1 cellular context compared by ENCODE assay signal in the genomic region with DNA sequence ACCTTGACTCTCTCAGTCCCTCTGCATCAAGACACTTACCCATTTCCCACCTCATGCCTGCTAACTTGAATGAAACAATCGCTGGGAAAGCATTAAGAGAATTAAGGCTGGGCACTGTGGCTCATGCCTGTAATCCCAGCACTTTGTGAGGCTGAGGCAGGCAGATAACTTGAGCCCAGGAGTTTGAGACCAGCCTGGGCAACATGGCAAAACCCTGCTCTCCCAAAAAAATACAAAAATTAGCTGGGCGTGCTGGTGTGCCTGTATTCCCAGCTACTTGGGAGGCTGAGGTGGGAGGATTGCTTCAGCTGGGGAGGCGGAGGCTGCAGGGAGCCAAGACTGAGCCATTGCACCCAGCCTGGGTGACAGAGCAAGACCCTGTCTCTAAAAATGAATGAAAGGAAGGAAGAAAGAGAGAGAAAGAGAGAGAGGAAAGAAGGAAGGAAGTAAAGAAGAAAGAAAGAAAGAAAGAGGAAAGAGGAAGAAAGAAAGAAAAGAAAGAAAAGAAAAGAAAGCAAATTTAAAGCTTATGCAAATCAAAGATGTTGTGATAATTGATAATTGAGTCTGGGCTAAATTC.
TF ChIP-seq lines count a peak whose summit lies in the region.

No MANE protein-coding gene starts in this region.

TF ChIP-seq in HepG2, 621 proteins besides CTCF, POLR2A, EP300 and RAD21:
- TF ChIP-seq RAD51 (IDR thresholded peaks at IDR 0.05; ENCODE audit: borderline replicate concordance), result no peak
- 0 out of 2 replicates have a peak, but pooled peaks have one; percentile 34 for TF ChIP-seq HOXA9 (CRISPR knock-in tag; IDR thresholded peaks at IDR 0.05; ENCODE audit: borderline replicate concordance)
- 0 out of 2 replicates have a peak, but pooled peaks have one; percentile 18 for TF ChIP-seq ZIK1 (CRISPR knock-in tag; IDR thresholded peaks at IDR 0.05; ENCODE audit: borderline replicate concordance, low read depth)
- 0 out of 2 replicates have a peak, but pooled peaks have one; percentile 75 for TF ChIP-seq REL (CRISPR knock-in tag; conservative IDR thresholded peaks at IDR 0.05)
- TF ChIP-seq, protein P1, sequence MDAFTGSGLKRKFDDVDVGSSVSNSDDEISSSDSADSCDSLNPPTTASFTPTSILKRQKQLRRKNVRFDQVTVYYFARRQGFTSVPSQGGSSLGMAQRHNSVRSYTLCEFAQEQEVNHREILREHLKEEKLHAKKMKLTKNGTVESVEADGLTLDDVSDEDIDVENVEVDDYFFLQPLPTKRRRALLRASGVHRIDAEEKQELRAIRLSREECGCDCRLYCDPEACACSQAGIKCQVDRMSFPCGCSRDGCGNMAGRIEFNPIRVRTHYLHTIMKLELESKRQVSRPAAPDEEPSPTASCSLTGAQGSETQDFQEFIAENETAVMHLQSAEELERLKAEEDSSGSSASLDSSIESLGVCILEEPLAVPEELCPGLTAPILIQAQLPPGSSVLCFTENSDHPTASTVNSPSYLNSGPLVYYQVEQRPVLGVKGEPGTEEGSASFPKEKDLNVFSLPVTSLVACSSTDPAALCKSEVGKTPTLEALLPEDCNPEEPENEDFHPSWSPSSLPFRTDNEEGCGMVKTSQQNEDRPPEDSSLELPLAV (CRISPR knock-in tag; conservative IDR thresholded peaks at IDR 0.05; ENCODE audit: low read depth), result 0 out of 2 replicates have a peak, but pooled peaks have one; percentile 19
- no peak for TF ChIP-seq AKAP8 (CRISPR knock-in tag; IDR thresholded peaks at IDR 0.05)
- TF ChIP-seq HHEX (CRISPR knock-in tag; IDR thresholded peaks at IDR 0.05), result no peak
- TF ChIP-seq, protein P2, sequence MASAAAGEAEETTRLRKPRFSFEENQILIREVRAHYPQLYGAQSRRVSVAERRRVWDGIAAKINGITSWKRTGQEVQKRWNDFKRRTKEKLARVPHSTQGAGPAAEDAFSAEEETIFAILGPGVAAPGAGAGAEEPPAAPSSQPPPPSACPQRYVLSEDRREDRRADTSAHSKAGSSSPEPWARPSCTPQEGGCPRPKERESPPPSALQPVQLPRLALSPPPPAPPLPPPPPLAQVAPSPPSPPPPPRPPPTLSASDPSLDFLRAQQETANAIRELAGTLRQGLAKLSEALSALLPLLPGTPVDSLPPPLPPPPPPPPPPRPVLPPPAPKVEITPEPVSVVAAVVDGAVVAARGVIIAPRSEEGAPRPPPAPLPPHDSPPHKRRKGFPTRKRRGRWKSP (CRISPR knock-in tag; IDR thresholded peaks at IDR 0.05), result 0 out of 2 replicates have a peak, but pooled peaks have one; percentile 32
- TF ChIP-seq, protein P3, sequence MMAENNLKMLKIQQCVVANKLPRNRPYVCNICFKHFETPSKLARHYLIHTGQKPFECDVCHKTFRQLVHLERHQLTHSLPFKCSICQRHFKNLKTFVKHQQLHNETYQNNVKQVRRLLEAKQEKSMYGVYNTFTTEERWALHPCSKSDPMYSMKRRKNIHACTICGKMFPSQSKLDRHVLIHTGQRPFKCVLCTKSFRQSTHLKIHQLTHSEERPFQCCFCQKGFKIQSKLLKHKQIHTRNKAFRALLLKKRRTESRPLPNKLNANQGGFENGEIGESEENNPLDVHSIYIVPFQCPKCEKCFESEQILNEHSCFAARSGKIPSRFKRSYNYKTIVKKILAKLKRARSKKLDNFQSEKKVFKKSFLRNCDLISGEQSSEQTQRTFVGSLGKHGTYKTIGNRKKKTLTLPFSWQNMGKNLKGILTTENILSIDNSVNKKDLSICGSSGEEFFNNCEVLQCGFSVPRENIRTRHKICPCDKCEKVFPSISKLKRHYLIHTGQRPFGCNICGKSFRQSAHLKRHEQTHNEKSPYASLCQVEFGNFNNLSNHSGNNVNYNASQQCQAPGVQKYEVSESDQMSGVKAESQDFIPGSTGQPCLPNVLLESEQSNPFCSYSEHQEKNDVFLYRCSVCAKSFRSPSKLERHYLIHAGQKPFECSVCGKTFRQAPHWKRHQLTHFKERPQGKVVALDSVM (CRISPR knock-in tag; IDR thresholded peaks at IDR 0.05), result peak; percentile 87
- TF ChIP-seq, protein P4, sequence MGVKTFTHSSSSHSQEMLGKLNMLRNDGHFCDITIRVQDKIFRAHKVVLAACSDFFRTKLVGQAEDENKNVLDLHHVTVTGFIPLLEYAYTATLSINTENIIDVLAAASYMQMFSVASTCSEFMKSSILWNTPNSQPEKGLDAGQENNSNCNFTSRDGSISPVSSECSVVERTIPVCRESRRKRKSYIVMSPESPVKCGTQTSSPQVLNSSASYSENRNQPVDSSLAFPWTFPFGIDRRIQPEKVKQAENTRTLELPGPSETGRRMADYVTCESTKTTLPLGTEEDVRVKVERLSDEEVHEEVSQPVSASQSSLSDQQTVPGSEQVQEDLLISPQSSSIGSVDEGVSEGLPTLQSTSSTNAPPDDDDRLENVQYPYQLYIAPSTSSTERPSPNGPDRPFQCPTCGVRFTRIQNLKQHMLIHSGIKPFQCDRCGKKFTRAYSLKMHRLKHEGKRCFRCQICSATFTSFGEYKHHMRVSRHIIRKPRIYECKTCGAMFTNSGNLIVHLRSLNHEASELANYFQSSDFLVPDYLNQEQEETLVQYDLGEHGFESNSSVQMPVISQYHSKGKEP (CRISPR knock-in tag; IDR thresholded peaks at IDR 0.05), result no peak
- TF ChIP-seq PLRG1 (conservative IDR thresholded peaks at IDR 0.05), result no peak
- TF ChIP-seq PAF1 (CRISPR knock-in tag; IDR thresholded peaks at IDR 0.05), result peak; percentile 72; the same call in 1 of the 2 replicates
- TF ChIP-seq ZNF709 (CRISPR knock-in tag; IDR thresholded peaks at IDR 0.05), result peak; percentile 14; the same call in 1 of the 2 replicates
- TF ChIP-seq, protein P5, sequence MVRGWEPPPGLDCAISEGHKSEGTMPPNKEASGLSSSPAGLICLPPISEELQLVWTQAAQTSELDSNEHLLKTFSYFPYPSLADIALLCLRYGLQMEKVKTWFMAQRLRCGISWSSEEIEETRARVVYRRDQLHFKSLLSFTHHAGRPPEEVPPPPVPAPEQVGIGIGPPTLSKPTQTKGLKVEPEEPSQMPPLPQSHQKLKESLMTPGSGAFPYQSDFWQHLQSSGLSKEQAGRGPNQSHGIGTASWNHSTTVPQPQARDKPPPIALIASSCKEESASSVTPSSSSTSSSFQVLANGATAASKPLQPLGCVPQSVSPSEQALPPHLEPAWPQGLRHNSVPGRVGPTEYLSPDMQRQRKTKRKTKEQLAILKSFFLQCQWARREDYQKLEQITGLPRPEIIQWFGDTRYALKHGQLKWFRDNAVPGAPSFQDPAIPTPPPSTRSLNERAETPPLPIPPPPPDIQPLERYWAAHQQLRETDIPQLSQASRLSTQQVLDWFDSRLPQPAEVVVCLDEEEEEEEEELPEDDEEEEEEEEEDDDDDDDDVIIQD (CRISPR knock-in tag; IDR thresholded peaks at IDR 0.05; ENCODE audit: low read depth), result 0 out of 2 replicates have a peak, but pooled peaks have one; percentile 5
- TF ChIP-seq GZF1 (CRISPR knock-in tag; IDR thresholded peaks at IDR 0.05), result 0 out of 2 replicates have a peak, but pooled peaks have one; percentile 2
- 0 out of 2 replicates have a peak, but pooled peaks have one; percentile 23 for TF ChIP-seq ZNF674 (CRISPR knock-in tag; IDR thresholded peaks at IDR 0.05; ENCODE audit: low read depth)
- TF ChIP-seq ZNF563 (CRISPR knock-in tag; IDR thresholded peaks at IDR 0.05), result 0 out of 2 replicates have a peak, but pooled peaks have one; percentile 15
- peak; percentile 40; the same call in 1 of the 2 replicates for TF ChIP-seq ZNF589 (CRISPR knock-in tag; conservative IDR thresholded peaks at IDR 0.05)
- 0 out of 2 replicates have a peak, but pooled peaks have one; percentile 68 for TF ChIP-seq MZF1 (CRISPR knock-in tag; IDR thresholded peaks at IDR 0.05; ENCODE audit: borderline replicate concordance)
- TF ChIP-seq ZSCAN31 (CRISPR knock-in tag; IDR thresholded peaks at IDR 0.05; ENCODE audit: low read depth), result 0 out of 2 replicates have a peak, but pooled peaks have one; percentile 1
- TF ChIP-seq HOXA7 (CRISPR knock-in tag; IDR thresholded peaks at IDR 0.05), result peak; percentile 83; the same call in 1 of the 2 replicates
- peak; percentile 35; the same call in 1 of the 2 replicates for TF ChIP-seq ZNF430 (CRISPR knock-in tag; IDR thresholded peaks at IDR 0.05)
- peak; percentile 24; the same call in 1 of the 2 replicates for TF ChIP-seq ZNF441 (CRISPR knock-in tag; IDR thresholded peaks at IDR 0.05; ENCODE audit: borderline replicate concordance)
- TF ChIP-seq, protein P6, sequence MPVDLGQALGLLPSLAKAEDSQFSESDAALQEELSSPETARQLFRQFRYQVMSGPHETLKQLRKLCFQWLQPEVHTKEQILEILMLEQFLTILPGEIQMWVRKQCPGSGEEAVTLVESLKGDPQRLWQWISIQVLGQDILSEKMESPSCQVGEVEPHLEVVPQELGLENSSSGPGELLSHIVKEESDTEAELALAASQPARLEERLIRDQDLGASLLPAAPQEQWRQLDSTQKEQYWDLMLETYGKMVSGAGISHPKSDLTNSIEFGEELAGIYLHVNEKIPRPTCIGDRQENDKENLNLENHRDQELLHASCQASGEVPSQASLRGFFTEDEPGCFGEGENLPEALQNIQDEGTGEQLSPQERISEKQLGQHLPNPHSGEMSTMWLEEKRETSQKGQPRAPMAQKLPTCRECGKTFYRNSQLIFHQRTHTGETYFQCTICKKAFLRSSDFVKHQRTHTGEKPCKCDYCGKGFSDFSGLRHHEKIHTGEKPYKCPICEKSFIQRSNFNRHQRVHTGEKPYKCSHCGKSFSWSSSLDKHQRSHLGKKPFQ (CRISPR knock-in tag; IDR thresholded peaks at IDR 0.05; ENCODE audit: insufficient replicate concordance), result peak; percentile 5
